13 cellular contexts compared by ENCODE assay signal in genomic region chr11:61869636-61870428, GRCh38.
A peak's percentile ranks its signal among the peaks of the same experiment; 100 is the strongest.
DNase-seq lines count a peak whose midpoint lies in the region.
"Had no signal": no experiment of that assay in that cellular context is flagged by ENCODE, and none has a peak within 500 bp of the region (broad histone marks: within the 10 kb centered on the region; RNA-seq: fewer than 3 reads in every experiment).

No MANE protein-coding gene starts in this region.

- DNase-seq in SK-N-MC (ENCODE audit: low read depth, low spot score) (no peak), ecto neural progenitor cell (ENCODE audit: low spot score) (peak; percentile 52), retina (peak; percentile 59), NCI-H1417 (lab: John Stamatoyannopoulos, UW) (no peak), NCI-H446 treated with DMSO at 0.1 percent for 48 hours (lab: John Stamatoyannopoulos, UW) (no peak)
- DNase-seq: activated naive CD8-positive, alpha-beta T cell treated with anti-CD3 and anti-CD28 coated beads for 36 hours; cortex of kidney; naive thymus-derived CD4-positive, alpha-beta T cell; NCI-H146; Right ventricle myocardium superior had no signal

- H3K4me3 ChIP-seq in SK-N-MC, result no peak overlapping the region
- H3K4me3 ChIP-seq: skin epidermis, suprapubic skin had no signal

- peaks cover 8% of the 10 kb centered on the region; the same call in 1 of the 2 replicates for H3K36me3 ChIP-seq in SK-N-MC (ENCODE audit: insufficient read depth, low read length)
- H3K36me3 ChIP-seq: suprapubic skin had no signal

- H3K9me3 ChIP-seq in SK-N-MC (ENCODE audit: low read depth, low read length), result no peaks in the 10 kb centered on the region
- H3K9me3 ChIP-seq: suprapubic skin had no signal

- H3K9ac ChIP-seq in SK-N-MC (ENCODE audit: insufficient read length), result no peak overlapping the region

- peak overlapping the region; percentile 78 for H3K27ac ChIP-seq in SK-N-MC
- H3K27ac ChIP-seq: VCaP had no signal

Comparison
In these comparisons a context has a peak if more than half of its experiments do, and no peak if none do; other contexts are left out.
1. DNase-seq: peak in ecto neural progenitor cell (single experiment) and retina (single experiment); none in SK-N-MC (single experiment), NCI-H1417 (0 of 3) and NCI-H446 treated with DMSO at 0.1 percent for 48 hours (single experiment).